1 cellular context compared by ENCODE assay signal in the genomic region with DNA sequence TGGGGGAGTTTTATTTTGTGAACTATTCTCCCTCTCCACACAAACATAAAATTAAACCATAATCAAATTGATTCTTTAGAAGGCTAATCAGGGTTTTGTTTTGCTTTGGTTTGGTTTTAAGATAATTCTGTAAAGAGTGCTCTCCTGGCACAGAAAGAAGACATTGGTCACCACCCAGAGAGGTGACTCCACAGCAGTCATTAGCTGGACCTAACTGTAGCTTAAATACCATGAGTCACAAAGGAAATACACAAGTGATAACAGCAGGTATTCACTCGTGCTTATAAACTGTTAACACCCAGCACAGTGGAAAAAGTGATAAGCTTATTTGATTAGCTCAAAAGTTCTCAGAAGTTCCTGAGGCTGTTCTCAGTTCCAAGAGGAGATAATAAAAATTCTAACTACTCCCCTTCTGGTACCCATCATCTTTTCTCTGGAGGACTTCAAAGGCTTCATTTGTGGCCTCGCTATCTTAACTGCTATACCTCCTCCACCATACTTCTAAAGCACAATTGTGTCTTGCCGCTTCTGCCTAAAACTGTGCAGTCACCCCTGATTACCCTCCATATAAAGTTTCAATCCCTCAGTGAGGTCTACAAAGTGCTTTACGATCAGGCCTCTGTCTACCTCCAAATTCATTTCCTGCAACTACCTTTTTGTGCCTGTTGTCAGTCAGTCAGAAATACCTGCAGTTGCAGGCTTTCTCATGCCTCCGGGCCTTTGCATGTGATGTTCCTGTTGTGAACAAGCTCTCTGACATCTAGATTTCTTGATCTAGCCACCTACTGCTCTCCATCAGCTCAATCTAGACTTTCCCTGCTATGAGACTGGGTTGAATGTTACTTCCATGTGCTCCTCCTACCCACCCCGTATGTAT.
TF ChIP-seq lines count a peak whose summit lies in the region.

No MANE protein-coding gene starts in this region.

TF ChIP-seq in K562, 482 proteins besides CTCF, POLR2A, EP300 and RAD21 (continued from another document and continues in another):
- TF ChIP-seq, protein P1, sequence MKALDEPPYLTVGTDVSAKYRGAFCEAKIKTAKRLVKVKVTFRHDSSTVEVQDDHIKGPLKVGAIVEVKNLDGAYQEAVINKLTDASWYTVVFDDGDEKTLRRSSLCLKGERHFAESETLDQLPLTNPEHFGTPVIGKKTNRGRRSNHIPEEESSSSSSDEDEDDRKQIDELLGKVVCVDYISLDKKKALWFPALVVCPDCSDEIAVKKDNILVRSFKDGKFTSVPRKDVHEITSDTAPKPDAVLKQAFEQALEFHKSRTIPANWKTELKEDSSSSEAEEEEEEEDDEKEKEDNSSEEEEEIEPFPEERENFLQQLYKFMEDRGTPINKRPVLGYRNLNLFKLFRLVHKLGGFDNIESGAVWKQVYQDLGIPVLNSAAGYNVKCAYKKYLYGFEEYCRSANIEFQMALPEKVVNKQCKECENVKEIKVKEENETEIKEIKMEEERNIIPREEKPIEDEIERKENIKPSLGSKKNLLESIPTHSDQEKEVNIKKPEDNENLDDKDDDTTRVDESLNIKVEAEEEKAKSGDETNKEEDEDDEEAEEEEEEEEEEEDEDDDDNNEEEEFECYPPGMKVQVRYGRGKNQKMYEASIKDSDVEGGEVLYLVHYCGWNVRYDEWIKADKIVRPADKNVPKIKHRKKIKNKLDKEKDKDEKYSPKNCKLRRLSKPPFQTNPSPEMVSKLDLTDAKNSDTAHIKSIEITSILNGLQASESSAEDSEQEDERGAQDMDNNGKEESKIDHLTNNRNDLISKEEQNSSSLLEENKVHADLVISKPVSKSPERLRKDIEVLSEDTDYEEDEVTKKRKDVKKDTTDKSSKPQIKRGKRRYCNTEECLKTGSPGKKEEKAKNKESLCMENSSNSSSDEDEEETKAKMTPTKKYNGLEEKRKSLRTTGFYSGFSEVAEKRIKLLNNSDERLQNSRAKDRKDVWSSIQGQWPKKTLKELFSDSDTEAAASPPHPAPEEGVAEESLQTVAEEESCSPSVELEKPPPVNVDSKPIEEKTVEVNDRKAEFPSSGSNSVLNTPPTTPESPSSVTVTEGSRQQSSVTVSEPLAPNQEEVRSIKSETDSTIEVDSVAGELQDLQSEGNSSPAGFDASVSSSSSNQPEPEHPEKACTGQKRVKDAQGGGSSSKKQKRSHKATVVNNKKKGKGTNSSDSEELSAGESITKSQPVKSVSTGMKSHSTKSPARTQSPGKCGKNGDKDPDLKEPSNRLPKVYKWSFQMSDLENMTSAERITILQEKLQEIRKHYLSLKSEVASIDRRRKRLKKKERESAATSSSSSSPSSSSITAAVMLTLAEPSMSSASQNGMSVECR (CRISPR knock-in tag; IDR thresholded peaks at IDR 0.05): no peak
- TF ChIP-seq, protein P2, sequence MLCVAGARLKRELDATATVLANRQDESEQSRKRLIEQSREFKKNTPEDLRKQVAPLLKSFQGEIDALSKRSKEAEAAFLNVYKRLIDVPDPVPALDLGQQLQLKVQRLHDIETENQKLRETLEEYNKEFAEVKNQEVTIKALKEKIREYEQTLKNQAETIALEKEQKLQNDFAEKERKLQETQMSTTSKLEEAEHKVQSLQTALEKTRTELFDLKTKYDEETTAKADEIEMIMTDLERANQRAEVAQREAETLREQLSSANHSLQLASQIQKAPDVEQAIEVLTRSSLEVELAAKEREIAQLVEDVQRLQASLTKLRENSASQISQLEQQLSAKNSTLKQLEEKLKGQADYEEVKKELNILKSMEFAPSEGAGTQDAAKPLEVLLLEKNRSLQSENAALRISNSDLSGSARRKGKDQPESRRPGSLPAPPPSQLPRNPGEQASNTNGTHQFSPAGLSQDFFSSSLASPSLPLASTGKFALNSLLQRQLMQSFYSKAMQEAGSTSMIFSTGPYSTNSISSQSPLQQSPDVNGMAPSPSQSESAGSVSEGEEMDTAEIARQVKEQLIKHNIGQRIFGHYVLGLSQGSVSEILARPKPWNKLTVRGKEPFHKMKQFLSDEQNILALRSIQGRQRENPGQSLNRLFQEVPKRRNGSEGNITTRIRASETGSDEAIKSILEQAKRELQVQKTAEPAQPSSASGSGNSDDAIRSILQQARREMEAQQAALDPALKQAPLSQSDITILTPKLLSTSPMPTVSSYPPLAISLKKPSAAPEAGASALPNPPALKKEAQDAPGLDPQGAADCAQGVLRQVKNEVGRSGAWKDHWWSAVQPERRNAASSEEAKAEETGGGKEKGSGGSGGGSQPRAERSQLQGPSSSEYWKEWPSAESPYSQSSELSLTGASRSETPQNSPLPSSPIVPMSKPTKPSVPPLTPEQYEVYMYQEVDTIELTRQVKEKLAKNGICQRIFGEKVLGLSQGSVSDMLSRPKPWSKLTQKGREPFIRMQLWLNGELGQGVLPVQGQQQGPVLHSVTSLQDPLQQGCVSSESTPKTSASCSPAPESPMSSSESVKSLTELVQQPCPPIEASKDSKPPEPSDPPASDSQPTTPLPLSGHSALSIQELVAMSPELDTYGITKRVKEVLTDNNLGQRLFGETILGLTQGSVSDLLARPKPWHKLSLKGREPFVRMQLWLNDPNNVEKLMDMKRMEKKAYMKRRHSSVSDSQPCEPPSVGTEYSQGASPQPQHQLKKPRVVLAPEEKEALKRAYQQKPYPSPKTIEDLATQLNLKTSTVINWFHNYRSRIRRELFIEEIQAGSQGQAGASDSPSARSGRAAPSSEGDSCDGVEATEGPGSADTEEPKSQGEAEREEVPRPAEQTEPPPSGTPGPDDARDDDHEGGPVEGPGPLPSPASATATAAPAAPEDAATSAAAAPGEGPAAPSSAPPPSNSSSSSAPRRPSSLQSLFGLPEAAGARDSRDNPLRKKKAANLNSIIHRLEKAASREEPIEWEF (CRISPR knock-in tag; IDR thresholded peaks at IDR 0.05): no peak
- TF ChIP-seq HNRNPH1 (optimal IDR thresholded peaks at IDR 0.05; ENCODE audit: low read depth, low read length) (no peak), CBX2 (IDR thresholded peaks at IDR 0.05; ENCODE audit: insufficient read depth, low read length, poor library complexity, severe bottlenecking) (no peak), NFXL1 (CRISPR knock-in tag; IDR thresholded peaks at IDR 0.05) (no peak), SIN3A (IDR thresholded peaks at IDR 0.05; ENCODE audit: borderline replicate concordance in 2 of 2, control insufficient read depth in 1 of 2, low read depth in 2 of 2, low read length in 2 of 2) (no peak), ZFP91 (CRISPR knock-in tag; IDR thresholded peaks at IDR 0.05) (no peak), RBM15 (IDR thresholded peaks at IDR 0.05; ENCODE audit: insufficient read depth, low read length) (no peak), TEAD1 (CRISPR knock-in tag; IDR thresholded peaks at IDR 0.05) (peak in 1 of 2 experiments; percentile 70; a peak in 1 of 4 replicates), TAF7 (tag; IDR thresholded peaks at IDR 0.05) (no peak), HLTF (IDR thresholded peaks at IDR 0.05) (no peak), RUNX1 (IDR thresholded peaks at IDR 0.05; ENCODE audit: low read depth) (no peak), TGIF2 (CRISPR knock-in tag; IDR thresholded peaks at IDR 0.05) (no peak), ZNF644 (tag; IDR thresholded peaks at IDR 0.05; ENCODE audit: low read depth) (no peak), NUFIP1 (IDR thresholded peaks at IDR 0.05; ENCODE audit: partially characterized antibody) (no peak), ZBTB8A (IDR thresholded peaks at IDR 0.05; ENCODE audit: partially characterized antibody) (no peak), ZFP30 (CRISPR knock-in tag; IDR thresholded peaks at IDR 0.05; ENCODE audit: borderline replicate concordance) (no peak), GABPA (tag; conservative IDR thresholded peaks at IDR 0.05; ENCODE audit: low read depth) (no peak), BRCA1 (IDR thresholded peaks at IDR 0.05) (no peak), BRCA1 (CRISPR knock-in tag; IDR thresholded peaks at IDR 0.05) (no peak)
- TF ChIP-seq, protein P3, sequence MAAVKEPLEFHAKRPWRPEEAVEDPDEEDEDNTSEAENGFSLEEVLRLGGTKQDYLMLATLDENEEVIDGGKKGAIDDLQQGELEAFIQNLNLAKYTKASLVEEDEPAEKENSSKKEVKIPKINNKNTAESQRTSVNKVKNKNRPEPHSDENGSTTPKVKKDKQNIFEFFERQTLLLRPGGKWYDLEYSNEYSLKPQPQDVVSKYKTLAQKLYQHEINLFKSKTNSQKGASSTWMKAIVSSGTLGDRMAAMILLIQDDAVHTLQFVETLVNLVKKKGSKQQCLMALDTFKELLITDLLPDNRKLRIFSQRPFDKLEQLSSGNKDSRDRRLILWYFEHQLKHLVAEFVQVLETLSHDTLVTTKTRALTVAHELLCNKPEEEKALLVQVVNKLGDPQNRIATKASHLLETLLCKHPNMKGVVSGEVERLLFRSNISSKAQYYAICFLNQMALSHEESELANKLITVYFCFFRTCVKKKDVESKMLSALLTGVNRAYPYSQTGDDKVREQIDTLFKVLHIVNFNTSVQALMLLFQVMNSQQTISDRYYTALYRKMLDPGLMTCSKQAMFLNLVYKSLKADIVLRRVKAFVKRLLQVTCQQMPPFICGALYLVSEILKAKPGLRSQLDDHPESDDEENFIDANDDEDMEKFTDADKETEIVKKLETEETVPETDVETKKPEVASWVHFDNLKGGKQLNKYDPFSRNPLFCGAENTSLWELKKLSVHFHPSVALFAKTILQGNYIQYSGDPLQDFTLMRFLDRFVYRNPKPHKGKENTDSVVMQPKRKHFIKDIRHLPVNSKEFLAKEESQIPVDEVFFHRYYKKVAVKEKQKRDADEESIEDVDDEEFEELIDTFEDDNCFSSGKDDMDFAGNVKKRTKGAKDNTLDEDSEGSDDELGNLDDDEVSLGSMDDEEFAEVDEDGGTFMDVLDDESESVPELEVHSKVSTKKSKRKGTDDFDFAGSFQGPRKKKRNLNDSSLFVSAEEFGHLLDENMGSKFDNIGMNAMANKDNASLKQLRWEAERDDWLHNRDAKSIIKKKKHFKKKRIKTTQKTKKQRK (IDR thresholded peaks at IDR 0.05; ENCODE audit: borderline replicate concordance, low read depth, low read length): no peak
- TF ChIP-seq, protein P4, sequence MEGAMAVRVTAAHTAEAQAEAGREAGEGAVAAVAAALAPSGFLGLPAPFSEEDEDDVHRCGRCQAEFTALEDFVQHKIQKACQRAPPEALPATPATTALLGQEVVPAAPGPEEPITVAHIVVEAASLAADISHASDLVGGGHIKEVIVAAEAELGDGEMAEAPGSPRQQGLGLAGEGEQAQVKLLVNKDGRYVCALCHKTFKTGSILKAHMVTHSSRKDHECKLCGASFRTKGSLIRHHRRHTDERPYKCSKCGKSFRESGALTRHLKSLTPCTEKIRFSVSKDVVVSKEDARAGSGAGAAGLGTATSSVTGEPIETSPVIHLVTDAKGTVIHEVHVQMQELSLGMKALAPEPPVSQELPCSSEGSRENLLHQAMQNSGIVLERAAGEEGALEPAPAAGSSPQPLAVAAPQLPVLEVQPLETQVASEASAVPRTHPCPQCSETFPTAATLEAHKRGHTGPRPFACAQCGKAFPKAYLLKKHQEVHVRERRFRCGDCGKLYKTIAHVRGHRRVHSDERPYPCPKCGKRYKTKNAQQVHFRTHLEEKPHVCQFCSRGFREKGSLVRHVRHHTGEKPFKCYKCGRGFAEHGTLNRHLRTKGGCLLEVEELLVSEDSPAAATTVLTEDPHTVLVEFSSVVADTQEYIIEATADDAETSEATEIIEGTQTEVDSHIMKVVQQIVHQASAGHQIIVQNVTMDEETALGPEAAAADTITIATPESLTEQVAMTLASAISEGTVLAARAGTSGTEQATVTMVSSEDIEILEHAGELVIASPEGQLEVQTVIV (CRISPR knock-in tag; IDR thresholded peaks at IDR 0.05; ENCODE audit: borderline replicate concordance): no peak
- TF ChIP-seq, protein P5, sequence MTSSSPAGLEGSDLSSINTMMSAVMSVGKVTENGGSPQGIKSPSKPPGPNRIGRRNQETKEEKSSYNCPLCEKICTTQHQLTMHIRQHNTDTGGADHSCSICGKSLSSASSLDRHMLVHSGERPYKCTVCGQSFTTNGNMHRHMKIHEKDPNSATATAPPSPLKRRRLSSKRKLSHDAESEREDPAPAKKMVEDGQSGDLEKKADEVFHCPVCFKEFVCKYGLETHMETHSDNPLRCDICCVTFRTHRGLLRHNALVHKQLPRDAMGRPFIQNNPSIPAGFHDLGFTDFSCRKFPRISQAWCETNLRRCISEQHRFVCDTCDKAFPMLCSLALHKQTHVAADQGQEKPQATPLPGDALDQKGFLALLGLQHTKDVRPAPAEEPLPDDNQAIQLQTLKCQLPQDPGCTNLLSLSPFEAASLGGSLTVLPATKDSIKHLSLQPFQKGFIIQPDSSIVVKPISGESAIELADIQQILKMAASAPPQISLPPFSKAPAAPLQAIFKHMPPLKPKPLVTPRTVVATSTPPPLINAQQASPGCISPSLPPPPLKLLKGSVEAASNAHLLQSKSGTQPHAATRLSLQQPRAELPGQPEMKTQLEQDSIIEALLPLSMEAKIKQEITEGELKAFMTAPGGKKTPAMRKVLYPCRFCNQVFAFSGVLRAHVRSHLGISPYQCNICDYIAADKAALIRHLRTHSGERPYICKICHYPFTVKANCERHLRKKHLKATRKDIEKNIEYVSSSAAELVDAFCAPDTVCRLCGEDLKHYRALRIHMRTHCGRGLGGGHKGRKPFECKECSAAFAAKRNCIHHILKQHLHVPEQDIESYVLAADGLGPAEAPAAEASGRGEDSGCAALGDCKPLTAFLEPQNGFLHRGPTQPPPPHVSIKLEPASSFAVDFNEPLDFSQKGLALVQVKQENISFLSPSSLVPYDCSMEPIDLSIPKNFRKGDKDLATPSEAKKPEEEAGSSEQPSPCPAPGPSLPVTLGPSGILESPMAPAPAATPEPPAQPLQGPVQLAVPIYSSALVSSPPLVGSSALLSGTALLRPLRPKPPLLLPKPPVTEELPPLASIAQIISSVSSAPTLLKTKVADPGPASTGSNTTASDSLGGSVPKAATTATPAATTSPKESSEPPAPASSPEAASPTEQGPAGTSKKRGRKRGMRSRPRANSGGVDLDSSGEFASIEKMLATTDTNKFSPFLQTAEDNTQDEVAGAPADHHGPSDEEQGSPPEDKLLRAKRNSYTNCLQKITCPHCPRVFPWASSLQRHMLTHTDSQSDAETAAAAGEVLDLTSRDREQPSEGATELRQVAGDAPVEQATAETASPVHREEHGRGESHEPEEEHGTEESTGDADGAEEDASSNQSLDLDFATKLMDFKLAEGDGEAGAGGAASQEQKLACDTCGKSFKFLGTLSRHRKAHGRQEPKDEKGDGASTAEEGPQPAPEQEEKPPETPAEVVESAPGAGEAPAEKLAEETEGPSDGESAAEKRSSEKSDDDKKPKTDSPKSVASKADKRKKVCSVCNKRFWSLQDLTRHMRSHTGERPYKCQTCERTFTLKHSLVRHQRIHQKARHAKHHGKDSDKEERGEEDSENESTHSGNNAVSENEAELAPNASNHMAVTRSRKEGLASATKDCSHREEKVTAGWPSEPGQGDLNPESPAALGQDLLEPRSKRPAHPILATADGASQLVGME (CRISPR knock-in tag; IDR thresholded peaks at IDR 0.05): no peak
